In the genomic region with DNA sequence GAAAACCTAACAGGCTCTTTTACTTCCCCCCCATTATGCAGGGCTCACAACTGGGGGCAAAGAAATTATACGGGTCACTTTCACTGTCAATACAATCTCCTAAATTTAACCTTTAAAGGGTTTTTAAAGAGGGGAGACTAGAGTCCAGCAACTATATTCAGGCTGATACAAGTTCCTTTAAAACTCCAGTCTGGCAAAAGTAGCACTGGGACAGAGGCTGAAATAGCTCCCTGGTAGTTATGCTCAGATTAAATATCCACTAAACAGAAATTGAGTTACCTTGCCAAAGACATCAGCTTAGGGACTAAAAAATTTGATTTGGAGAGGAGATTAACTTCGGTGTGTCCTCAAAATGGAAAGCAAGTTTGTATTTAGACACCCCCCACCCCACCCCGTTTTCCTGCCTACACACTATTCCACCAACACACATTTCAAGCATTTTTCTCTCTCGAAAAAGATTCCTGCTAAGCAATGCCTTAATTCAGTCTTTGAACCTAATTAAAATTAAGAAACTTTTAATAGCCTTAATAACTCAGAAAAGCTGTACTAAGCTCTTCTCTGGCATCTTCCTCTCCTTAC, we compare ENCODE assay signal across 11 cellular contexts.
DNase-seq lines count a peak whose midpoint lies in the region; ATAC-seq and TF ChIP-seq lines count a peak whose summit lies in the region.
"Had no signal": no experiment of that assay in that cellular context is flagged by ENCODE, and none has a peak within 500 bp of the region (broad histone marks: within the 10 kb centered on the region; RNA-seq: fewer than 3 reads in every experiment).

No MANE protein-coding gene starts in this region.

- H3K4me1 ChIP-seq in lower lobe of right lung = peaks cover 42% of the 10 kb centered on the region

- no peaks in the 10 kb centered on the region for H3K9me3 ChIP-seq in lower lobe of right lung

- H3K36me3 ChIP-seq in lower lobe of right lung = no peaks in the 10 kb centered on the region

- DNase-seq in M059J (ENCODE audit: low read depth) (peak; percentile 4), lower lobe of right lung (no peak), superior temporal gyrus (ENCODE audit: extremely low spot score) (peak; percentile 77), NOMO-1 (lab: John Stamatoyannopoulos, UW; ENCODE audit: unreplicated experiment in 2 of 2) (no peak), ureter (ENCODE audit: low spot score) (no peak)
- no peak for DNase-seq in activated CD4-positive, CD25-positive, alpha-beta regulatory T cell (lab: John Stamatoyannopoulos, UW)
- DNase-seq in activated CD4-positive, alpha-beta T cell treated with anti-CD3 and anti-CD28 coated beads for 1 hour = no peak
- DNase-seq: activated B cell treated with CpG ODN at 0.5 μM for 24 hours; NCI-H2081; stimulated activated CD4-positive, alpha-beta T cell treated with anti-CD3 and anti-CD28 coated beads, Interleukin-4, amount 100 ng/mL, for 4 hours had no signal

- no peaks in the 10 kb centered on the region for H3K27me3 ChIP-seq in lower lobe of right lung (ENCODE audit: low read depth)

- H3K27ac ChIP-seq in cingulate gyrus (ENCODE audit: low read depth, low read length) = peak overlapping the region; percentile 98
- H3K27ac ChIP-seq in lower lobe of right lung = peak overlapping the region; percentile 85

- TF ChIP-seq CTCF in lower lobe of right lung (IDR thresholded peaks at IDR 0.05) = no peak

- ATAC-seq in lower lobe of right lung = no peak

- intact Hi-C loops in lower lobe of right lung (cut with DNase I) = no loop called here

- peak overlapping the region; percentile 82 for H3K4me3 ChIP-seq in lower lobe of right lung

Comparison
In these comparisons a context has a peak if more than half of its experiments do, and no peak if none do; other contexts are left out.
1. DNase-seq: peak in M059J (single experiment) and superior temporal gyrus (single experiment); none in lower lobe of right lung (single experiment), NOMO-1 (0 of 2), activated CD4-positive, CD25-positive, alpha-beta regulatory T cell (0 of 4), ureter (single experiment) and activated CD4-positive, alpha-beta T cell treated with anti-CD3 and anti-CD28 coated beads for 1 hour (single experiment).